Comparison of ENCODE assay signal across 8 cellular contexts in genomic region chr17:181213-182163, GRCh38. TPM values are rescaled to one million over a fixed set of nuclear protein-coding genes. Genes with fewer than 3 reads are reported as not detected.
DNase-seq lines count a peak whose midpoint lies in the region; FAIRE-seq and TF ChIP-seq lines count a peak whose summit lies in the region.

TSS of gene DOC2B (minus strand) at chr17:181650. CDS start at chr17:181479, 171 bp downstream.

- H3K9me2 ChIP-seq in SK-N-SH = no peaks in the 10 kb centered on the region

- H3K27ac Mint-ChIP-seq in type B pancreatic cell = peak within 1 kb of the TSS; percentile 26

- H3K4me1 Mint-ChIP-seq in type B pancreatic cell (ENCODE audit: unreplicated experiment) = peaks cover 17% of the 10 kb centered on the region

- TF ChIP-seq CTCF in SK-N-SH (IDR thresholded peaks at IDR 0.05) (no peak), esophagus squamous epithelium (IDR thresholded peaks at IDR 0.05) (peak in 2 of 6 experiments; percentile 17 to 21), type B pancreatic cell (conservative IDR thresholded peaks at IDR 0.05) (no peak)

- H3K4me3 Mint-ChIP-seq in type B pancreatic cell = peak within 1 kb of the TSS; percentile 81

- POLR2A ChIA-PET in SK-N-SH (lab: Yijun Ruan, JAX) = no interaction called here

- TF ChIP-seq POLR2A in esophagus squamous epithelium (IDR thresholded peaks at IDR 0.05) (peak in 1 of 4 donors; percentile 31), GM12892 (IDR thresholded peaks at IDR 0.05; ENCODE audit: low read depth, low read length) (no peak)

- intact Hi-C loops in esophagus squamous epithelium (cut with DNase I) = no loop called here

- no peaks in the 10 kb centered on the region for H4K20me1 ChIP-seq in SK-N-SH (ENCODE audit: insufficient read depth)

- peaks cover 44% of the 10 kb centered on the region for H3K27me3 ChIP-seq in SK-N-SH (ENCODE audit: insufficient read depth)
- peaks cover 0 to 77% (median 0%) of the 10 kb centered on the region in 4 donors for H3K27me3 ChIP-seq in esophagus squamous epithelium
- peaks cover 6 to 45% of the 10 kb centered on the region in 2 donors for H3K27me3 ChIP-seq in muscle layer of colon (ENCODE audit: control insufficient read depth in 1 of 2, insufficient read depth in 2 of 2, low read length in 2 of 2)

- 26% methylated on average over 33 of the region's 128 CpGs for WGBS in SK-N-SH (ENCODE audit: low lambda C conversion rate)
- 0 to 22% methylated on average over 2 to 13 of the region's 128 CpGs for WGBS in esophagus squamous epithelium, 2 donors

- TF ChIP-seq RAD21 in SK-N-SH (IDR thresholded peaks at IDR 0.05; ENCODE audit: low read length) = peak; percentile 22; the same call in 1 of the 2 replicates

- H3K4me2 ChIP-seq in SK-N-SH = 0 out of 2 replicates have a peak within 1 kb of the TSS, but pooled peaks have one; percentile 41

- no peaks in the 10 kb centered on the region for H3K79me2 ChIP-seq in SK-N-SH (ENCODE audit: insufficient read depth)

- H3K9ac ChIP-seq in SK-N-SH (no peak within 1 kb of the TSS), muscle layer of colon (ENCODE audit: low read length) (no peak within 1 kb of the TSS)

- no peaks in the 10 kb centered on the region for H3K36me3 Mint-ChIP-seq in type B pancreatic cell

- H3K4me1 ChIP-seq in SK-N-SH (ENCODE audit: control insufficient read depth in 1 of 2, insufficient read depth in 2 of 2, low read depth in 1 of 2, low read length in 1 of 2) = peaks cover 0 to 38% of the 10 kb centered on the region in 2 experiments; a peak in 2 of 4 replicates
- H3K4me1 ChIP-seq in esophagus squamous epithelium = peaks cover 25 to 80% (median 54%) of the 10 kb centered on the region in 3 donors
- H3K4me1 ChIP-seq in muscle layer of colon (ENCODE audit: insufficient read depth, low read length) = no peaks in the 10 kb centered on the region

- no peak for FAIRE-seq in GM12892 (lab: Jason Lieb, UNC)

- H3K36me3 ChIP-seq in SK-N-SH (replicated peaks in 1 of 2; ENCODE audit: control insufficient read depth in 1 of 2, insufficient read depth in 2 of 2, low read length in 1 of 2) (no peaks in the 10 kb centered on the region), esophagus squamous epithelium (no peaks in the 10 kb centered on the region), muscle layer of colon (ENCODE audit: insufficient read depth, low read length) (no peaks in the 10 kb centered on the region)

- peak; percentile 21 for DNase-seq in EL
- DNase-seq in SK-N-SH = peak; percentile 93
- DNase-seq in esophagus squamous epithelium (lab: John Stamatoyannopoulos, UW) = no peak
- DNase-seq in type B pancreatic cell (ENCODE audit: extremely low spot score, unreplicated experiment) = no peak
- no peak for DNase-seq in GM12892 (ENCODE audit: insufficient read length)
- DNase-seq in NCI-H1105 (lab: John Stamatoyannopoulos, UW) = no peak
- no peak for DNase-seq in NK-92 (lab: John Stamatoyannopoulos, UW; ENCODE audit: unreplicated experiment)

- no peak for TF ChIP-seq EP300 in SK-N-SH (IDR thresholded peaks at IDR 0.05; ENCODE audit: borderline replicate concordance in 1 of 2, low read depth in 1 of 2, low read length in 1 of 2)

- H3K27ac ChIP-seq in SK-N-SH (ENCODE audit: low read depth in 2 of 2, low read length in 1 of 2) (peak within 1 kb of the TSS in 1 of 2 experiments; percentile 94; a peak in 1 of 4 replicates), esophagus squamous epithelium (peak within 1 kb of the TSS; percentile 56 to 84 (median 78)), muscle layer of colon (ENCODE audit: low read depth, low read length) (no peak within 1 kb of the TSS)

- CTCF ChIA-PET in SK-N-SH (lab: Yijun Ruan, JAX) = interaction anchor here (0.7 to 6.5 kb wide), 7 partner anchors 17 to 231 kb away, joined by 3 to 38 read pairs (median 3); no protein-coding TSS in a partner anchor

- no peaks in the 10 kb centered on the region for H3F3A ChIP-seq in SK-N-SH (replicated peaks; ENCODE audit: insufficient read depth)

- H2AFZ ChIP-seq in SK-N-SH (ENCODE audit: low read depth) = no peak within 1 kb of the TSS

- H3K9me3 Mint-ChIP-seq in type B pancreatic cell = no peaks in the 10 kb centered on the region

- H3K9me3 ChIP-seq in SK-N-SH = no peaks in the 10 kb centered on the region
- H3K9me3 ChIP-seq in esophagus squamous epithelium = no peaks in the 10 kb centered on the region
- no peaks in the 10 kb centered on the region for H3K9me3 ChIP-seq in muscle layer of colon (ENCODE audit: low read length)

- H3K4me3 ChIP-seq in SK-N-SH (ENCODE audit: low read depth in 2 of 2, low read length in 1 of 2) (peak within 1 kb of the TSS in 1 of 2 experiments; percentile 45; a peak in 2 of 4 replicates), esophagus squamous epithelium (peak within 1 kb of the TSS; percentile 34 to 79 (median 61)), muscle layer of colon (ENCODE audit: low read depth in 1 of 2, low read length in 2 of 2) (peak within 1 kb of the TSS; percentile 14 to 32)

- peaks cover 74% of the 10 kb centered on the region for H3K27me3 Mint-ChIP-seq in type B pancreatic cell

TF ChIP-seq in SK-N-SH, 30 proteins besides CTCF, POLR2A, EP300 and RAD21:
- TF ChIP-seq MAX (IDR thresholded peaks at IDR 0.05; ENCODE audit: low read depth) (no peak), CHD2 (IDR thresholded peaks at IDR 0.05; ENCODE audit: low read length, partially characterized antibody) (peak; percentile 7), NRF1 (IDR thresholded peaks at IDR 0.05; ENCODE audit: low read depth, low read length) (peak; percentile 42), TAF1 (IDR thresholded peaks at IDR 0.05; ENCODE audit: borderline replicate concordance, low read depth, low read length) (no peak), MXI1 (IDR thresholded peaks at IDR 0.05; ENCODE audit: low read depth, low read length) (peak; percentile 53), GATA2 (CRISPR knock-in tag; IDR thresholded peaks at IDR 0.05) (no peak), JUND (IDR thresholded peaks at IDR 0.05) (no peak), YY1 (IDR thresholded peaks at IDR 0.05; ENCODE audit: low read depth) (no peak), REST (IDR thresholded peaks at IDR 0.05; ENCODE audit: low read depth, low read length) (no peak), RFX5 (IDR thresholded peaks at IDR 0.05; ENCODE audit: low read length) (no peak), SIN3A (IDR thresholded peaks at IDR 0.05; ENCODE audit: borderline replicate concordance, low read depth, low read length) (no peak), SMC3 (IDR thresholded peaks at IDR 0.05; ENCODE audit: low read depth, low read length) (no peak; the same call in 1 of the 2 replicates), EZH2phosphoT487 (IDR thresholded peaks at IDR 0.05; ENCODE audit: borderline replicate concordance, low read depth) (no peak)

RNA-seq across cellular contexts. Expression of gene DOC2B, which starts in this region (rescaled TPM):
- 0.16 and 0.81 TPM in 2 replicates for polyA plus RNA-seq in SK-N-SH (2012; rRNA removed)
- polyA plus RNA-seq in SK-N-SH (2012; cell fraction: cytosol; rRNA removed) = 0.45 and 1.1 TPM in 2 replicates
- polyA plus RNA-seq in SK-N-SH (2012; cell fraction: nucleus; rRNA removed) = 0.32 and 1.3 TPM in 2 replicates
- 10 to 100 TPM in 3 of 4 donors, 1 to 10 TPM in 1; 8.4 to 44.9 (median 26.2) TPM for total RNA-seq in esophagus squamous epithelium
- total RNA-seq in type B pancreatic cell (ENCODE audit: low replicate concordance) = 3.1 and 6.3 TPM in 2 replicates
- not detected for polyA plus RNA-seq in GM12892 (2012; ENCODE audit: missing spikeins)

Comparison
In these comparisons a context has a peak if more than half of its experiments do, and no peak if none do; other contexts are left out.
1. DNase-seq: peak in EL (single experiment) and SK-N-SH (single experiment); none in esophagus squamous epithelium (single experiment), type B pancreatic cell (single experiment), GM12892 (single experiment), NCI-H1105 (single experiment) and NK-92 (single experiment).